22 cellular contexts compared by ENCODE assay signal in the genomic region with DNA sequence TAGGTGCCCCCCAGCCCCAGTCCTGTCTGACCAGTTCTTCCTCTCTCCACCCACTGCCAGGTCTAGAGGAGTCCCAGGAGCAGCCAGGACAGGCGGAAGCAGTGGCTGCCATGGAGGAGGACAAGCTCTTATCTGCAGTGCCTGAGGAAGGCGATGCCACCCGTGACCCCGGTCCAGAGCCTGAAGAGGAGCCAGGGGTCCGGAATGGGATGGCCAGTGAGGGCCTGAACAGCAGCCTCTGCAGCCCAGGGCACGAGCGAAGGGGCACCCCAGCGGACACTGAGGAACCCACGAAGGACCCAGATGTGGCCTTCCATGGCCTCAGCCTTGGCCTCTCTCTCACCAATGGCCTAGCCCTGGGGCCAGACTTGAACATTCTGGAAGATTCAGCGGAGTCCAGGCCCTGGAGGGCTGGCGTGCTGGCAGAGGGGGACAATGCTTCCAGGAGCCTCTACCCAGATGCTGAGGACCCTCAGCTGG. TPM values are rescaled to one million over a fixed set of nuclear protein-coding genes. Genes with fewer than 3 reads are reported as not detected.
"Had no signal": no experiment of that assay in that cellular context is flagged by ENCODE, and none has a peak within 500 bp of the region (broad histone marks: within the 10 kb centered on the region; RNA-seq: fewer than 3 reads in every experiment).

No MANE protein-coding gene starts in this region.

- H3K27me3 ChIP-seq: pancreas, right lobe of liver had no signal

- H3K36me3 Mint-ChIP-seq: naive thymus-derived CD4-positive, alpha-beta T cell; stimulated activated memory B cell treated with anti-CD40 and anti-IgM and Interleukin-4, amounts not matched to agents 10 μg/mL and 1 μg/mL and 100 μg/mL, for 72 hours had no signal

- ATAC-seq: stimulated activated memory B cell treated with anti-CD40 and anti-IgM and Interleukin-4, amounts not matched to agents 10 μg/mL and 1 μg/mL and 100 μg/mL, for 72 hours had no signal

- H3K4me1 ChIP-seq: heart left ventricle, left lung, pancreas, prostate gland, right lobe of liver had no signal

- H3K4me3 Mint-ChIP-seq: naive thymus-derived CD4-positive, alpha-beta T cell; neural crest cell; stimulated activated memory B cell treated with anti-CD40 and anti-IgM and Interleukin-4, amounts not matched to agents 10 μg/mL and 1 μg/mL and 100 μg/mL, for 72 hours; stimulated activated naive CD8-positive, alpha-beta T cell treated with anti-CD3 and anti-CD28 coated beads, Interleukin-15, amount 100 ng/mL, for 72 hours had no signal

- H3K27me3 Mint-ChIP-seq: stimulated activated naive CD8-positive, alpha-beta T cell treated with anti-CD3 and anti-CD28 coated beads, Interleukin-15, amount 100 ng/mL, for 72 hours had no signal

- H3K4me1 Mint-ChIP-seq: naive thymus-derived CD4-positive, alpha-beta T cell; neural crest cell; stimulated activated memory B cell treated with anti-CD40 and anti-IgM and Interleukin-4, amounts not matched to agents 10 μg/mL and 1 μg/mL and 100 μg/mL, for 72 hours; stimulated activated naive CD8-positive, alpha-beta T cell treated with anti-CD3 and anti-CD28 coated beads, Interleukin-15, amount 100 ng/mL, for 72 hours had no signal

- H3K9me3 Mint-ChIP-seq: neural crest cell; stimulated activated memory B cell treated with anti-CD40 and anti-IgM and Interleukin-4, amounts not matched to agents 10 μg/mL and 1 μg/mL and 100 μg/mL, for 72 hours; stimulated activated naive CD8-positive, alpha-beta T cell treated with anti-CD3 and anti-CD28 coated beads, Interleukin-15, amount 100 ng/mL, for 72 hours had no signal

- H3K27ac Mint-ChIP-seq: naive thymus-derived CD4-positive, alpha-beta T cell; stimulated activated memory B cell treated with anti-CD40 and anti-IgM and Interleukin-4, amounts not matched to agents 10 μg/mL and 1 μg/mL and 100 μg/mL, for 72 hours; stimulated activated naive CD8-positive, alpha-beta T cell treated with anti-CD3 and anti-CD28 coated beads, Interleukin-15, amount 100 ng/mL, for 72 hours had no signal

- H3K9me3 ChIP-seq: heart left ventricle, left lung, pancreas, prostate gland, right lobe of liver had no signal

- H3K36me3 ChIP-seq: cardiac muscle cell, heart left ventricle, left lung, pancreas, prostate gland, right lobe of liver had no signal

- DNase-seq: cerebellar nuclear complex; effector CD8-positive, alpha-beta T cell; hippocampal formation; kidney glomerular epithelial cell; mammary epithelial cell; naive thymus-derived CD4-positive, alpha-beta T cell; stimulated activated CD4-positive, alpha-beta T cell treated with anti-CD3 and anti-CD28 coated beads, Interleukin-15, amount 100 ng/mL, for 24 hours; stimulated activated CD4-positive, alpha-beta T cell treated with anti-CD3 and anti-CD28 coated beads, Interleukin-1b, Interleukin-23, amount 100 ng/mL, for 48 hours; stimulated activated CD4-positive, alpha-beta T cell treated with anti-CD3 and anti-CD28 coated beads, Interleukin-4, amount 100 ng/mL, for 24 hours; stimulated activated naive CD8-positive, alpha-beta T cell treated with anti-CD3 and anti-CD28 coated beads, Interleukin-15, amount 100 ng/mL, for 72 hours had no signal

- H3K27ac ChIP-seq: cardiac muscle cell, coronary artery, heart left ventricle, left lung, pancreas, prostate gland, right lobe of liver had no signal

- H3K4me3 ChIP-seq: cardiac muscle cell, coronary artery, heart left ventricle, left lung, pancreas, prostate gland, right lobe of liver had no signal

RNA-seq across cellular contexts. Expression of gene PSD2, which starts 13.8 kb away (rescaled TPM):
- total RNA-seq: dermis microvascular lymphatic vessel endothelial cell, glomerular endothelial cell, mesenteric fat pad had no signal
- polyA plus RNA-seq: mammary epithelial cell; naive thymus-derived CD4-positive, alpha-beta T cell had no signal
